ENCODE assay signal across 26 cellular contexts in the genomic region with DNA sequence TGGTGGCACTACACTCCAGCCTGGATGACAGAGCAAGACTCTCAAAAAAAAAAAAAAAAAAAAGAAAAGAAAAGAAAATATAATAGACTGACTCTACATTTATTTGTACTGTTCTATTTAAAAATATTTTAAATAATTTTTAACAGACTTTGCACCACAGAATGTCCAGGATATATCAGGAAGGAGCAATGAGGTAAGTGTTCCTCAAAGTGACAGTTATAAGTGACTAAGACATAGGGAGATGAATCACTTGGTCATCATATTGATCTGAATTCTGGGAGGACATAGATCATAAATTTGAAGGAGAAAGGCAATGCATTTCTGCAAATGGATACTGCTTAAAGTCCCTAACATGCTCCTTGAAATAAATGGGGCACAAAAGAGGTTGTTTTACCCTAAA.
DNase-seq lines count a peak whose midpoint lies in the region; ATAC-seq, FAIRE-seq and TF ChIP-seq lines count a peak whose summit lies in the region.
"Had no signal": no experiment of that assay in that cellular context is flagged by ENCODE, and none has a peak within 500 bp of the region (broad histone marks: within the 10 kb centered on the region; RNA-seq: fewer than 3 reads in every experiment).

No MANE protein-coding gene starts in this region.

- no peaks in the 10 kb centered on the region for H3K9me3 Mint-ChIP-seq in GM23338
- H3K9me3 Mint-ChIP-seq: CD8-positive, alpha-beta T cell had no signal

- no peak overlapping the region for H3K4me2 ChIP-seq in GM23338
- H3K4me2 ChIP-seq: A549; BLaER1 treated with 17β-estradiol and CSF1 and Interleukin-3, amounts not matched to agents 10 nM and 100 nM had no signal

- H3K79me2 ChIP-seq in GM23338 (replicated peaks; ENCODE audit: insufficient read depth), result no peaks in the 10 kb centered on the region

- ATAC-seq in foreskin keratinocyte, result no peak
- no peak for ATAC-seq in HG03442 (IDR thresholded peaks at IDR 0.05; ENCODE audit: unreplicated experiment)
- no peak for ATAC-seq in GM23338
- ATAC-seq: A549; CD8-positive, alpha-beta T cell had no signal

- no peak overlapping the region for H3K27ac Mint-ChIP-seq in GM23338
- H3K27ac Mint-ChIP-seq: B cell; CD4-positive, alpha-beta T cell; CD8-positive, alpha-beta T cell had no signal

- H3K4me1 ChIP-seq in foreskin keratinocyte (no peaks in the 10 kb centered on the region), GM23338 (ENCODE audit: insufficient read depth) (no peaks in the 10 kb centered on the region)
- H3K4me1 ChIP-seq: A549; BLaER1 treated with 17β-estradiol and CSF1 and Interleukin-3, amounts not matched to agents 10 nM and 100 nM; Caco-2 had no signal

- H3K27ac ChIP-seq in foreskin keratinocyte, result no peak overlapping the region
- no peak overlapping the region for H3K27ac ChIP-seq in GM23338 (ENCODE audit: low read depth)
- H3K27ac ChIP-seq: 22Rv1; A549; BLaER1 treated with 17β-estradiol and CSF1 and Interleukin-3, amounts not matched to agents 10 nM and 100 nM; C4-2B had no signal

- H3K4me3 Mint-ChIP-seq in GM23338, result no peak overlapping the region
- H3K4me3 Mint-ChIP-seq: B cell; CD4-positive, alpha-beta T cell; CD8-positive, alpha-beta T cell had no signal

- H3K27me3 ChIP-seq in foreskin keratinocyte (peaks cover 2% of the 10 kb centered on the region), GM23338 (ENCODE audit: insufficient read depth) (no peaks in the 10 kb centered on the region)
- H3K27me3 ChIP-seq: BLaER1 treated with 17β-estradiol and CSF1 and Interleukin-3, amounts not matched to agents 10 nM and 100 nM had no signal

- no peaks in the 10 kb centered on the region for H3K36me3 Mint-ChIP-seq in GM23338 (ENCODE audit: low read depth)
- H3K36me3 Mint-ChIP-seq: CD8-positive, alpha-beta T cell had no signal

- no peak overlapping the region for H3K4me3 ChIP-seq in GM23338
- H3K4me3 ChIP-seq: A549; BLaER1 treated with 17β-estradiol and CSF1 and Interleukin-3, amounts not matched to agents 10 nM and 100 nM had no signal

- H3K9me2 ChIP-seq in GM23338 (ENCODE audit: insufficient read depth), result no peaks in the 10 kb centered on the region

- no peaks in the 10 kb centered on the region for H3F3A ChIP-seq in GM23338 (replicated peaks; ENCODE audit: low read depth)

- FAIRE-seq in RCC 7860 (lab: Jason Lieb, UNC), result peak; percentile 78
- FAIRE-seq: A549, G401.6, GM12891, GM19239 had no signal

- no peak overlapping the region for H2AFZ ChIP-seq in GM23338

- TF ChIP-seq CTCF in foreskin keratinocyte (conservative IDR thresholded peaks at IDR 0.05) (no peak), GM23338 (conservative IDR thresholded peaks at IDR 0.05; ENCODE audit: low read depth in 2 of 2) (no peak)

- H3K36me3 ChIP-seq in GM23338 (ENCODE audit: insufficient read depth), result no peaks in the 10 kb centered on the region
- H3K36me3 ChIP-seq: BLaER1 treated with 17β-estradiol and CSF1 and Interleukin-3, amounts not matched to agents 10 nM and 100 nM had no signal

- DNase-seq in DMS53 (lab: John Stamatoyannopoulos, UW), result peak; percentile 13
- DNase-seq in DMS53 treated with DMSO at 0.1 percent for 48 hours (lab: John Stamatoyannopoulos, UW; ENCODE audit: unreplicated experiment), result no peak
- peak; percentile 10 for DNase-seq in Caki2 (ENCODE audit: low read depth)
- DNase-seq in RCC 7860 (ENCODE audit: low spot score), result peak; percentile 63
- DNase-seq in kidney tubule cell (ENCODE audit: low spot score), result peak; percentile 53
- no peak for DNase-seq in foreskin keratinocyte
- DNase-seq in GM23338 (ENCODE audit: low spot score), result no peak
- DNase-seq: AML-193; Caco-2; CD4-positive, alpha-beta T cell; CD8-positive, alpha-beta T cell; DMS 273 treated with DMSO at 0.1 percent for 48 hours; DMS153; DMS79; DND-41; EL; GF-D8 had no signal

- in situ Hi-C loops in Caki2 (cut with HindIII; ENCODE audit: low pct_unique_long_range_greater_than_20kb, low sequenced_read_pairs), result no loop called here

- no peaks in the 10 kb centered on the region for H3K4me1 Mint-ChIP-seq in GM23338
- H3K4me1 Mint-ChIP-seq: B cell had no signal

- H4K20me1 ChIP-seq in GM23338 (replicated peaks; ENCODE audit: insufficient read depth), result no peaks in the 10 kb centered on the region
- H4K20me1 ChIP-seq: BLaER1 treated with 17β-estradiol and CSF1 and Interleukin-3, amounts not matched to agents 10 nM and 100 nM had no signal

- no peaks in the 10 kb centered on the region for H3K27me3 Mint-ChIP-seq in GM23338 (ENCODE audit: insufficient read depth, low read depth, poor library complexity)
- H3K27me3 Mint-ChIP-seq: B cell; CD4-positive, alpha-beta T cell had no signal

TF ChIP-seq in GM23338, 12 proteins besides CTCF, POLR2A, EP300 and RAD21 (continues in another document):
- TF ChIP-seq POLR2AphosphoS5 (IDR thresholded peaks at IDR 0.05; ENCODE audit: low read depth), result no peak
- no peak for TF ChIP-seq STAT1 (IDR thresholded peaks at IDR 0.05; ENCODE audit: unreplicated experiment)
- TF ChIP-seq, protein P1, sequence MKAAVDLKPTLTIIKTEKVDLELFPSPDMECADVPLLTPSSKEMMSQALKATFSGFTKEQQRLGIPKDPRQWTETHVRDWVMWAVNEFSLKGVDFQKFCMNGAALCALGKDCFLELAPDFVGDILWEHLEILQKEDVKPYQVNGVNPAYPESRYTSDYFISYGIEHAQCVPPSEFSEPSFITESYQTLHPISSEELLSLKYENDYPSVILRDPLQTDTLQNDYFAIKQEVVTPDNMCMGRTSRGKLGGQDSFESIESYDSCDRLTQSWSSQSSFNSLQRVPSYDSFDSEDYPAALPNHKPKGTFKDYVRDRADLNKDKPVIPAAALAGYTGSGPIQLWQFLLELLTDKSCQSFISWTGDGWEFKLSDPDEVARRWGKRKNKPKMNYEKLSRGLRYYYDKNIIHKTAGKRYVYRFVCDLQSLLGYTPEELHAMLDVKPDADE (IDR thresholded peaks at IDR 0.05), result no peak
- TF ChIP-seq JUNB (IDR thresholded peaks at IDR 0.05; ENCODE audit: unreplicated experiment), result no peak
- no peak for TF ChIP-seq EZH2phosphoT487 (IDR thresholded peaks at IDR 0.05; ENCODE audit: unreplicated experiment)
- TF ChIP-seq CREB1 (CRISPR knock-in tag; IDR thresholded peaks at IDR 0.05; ENCODE audit: low read depth), result no peak
- TF ChIP-seq, protein P2, sequence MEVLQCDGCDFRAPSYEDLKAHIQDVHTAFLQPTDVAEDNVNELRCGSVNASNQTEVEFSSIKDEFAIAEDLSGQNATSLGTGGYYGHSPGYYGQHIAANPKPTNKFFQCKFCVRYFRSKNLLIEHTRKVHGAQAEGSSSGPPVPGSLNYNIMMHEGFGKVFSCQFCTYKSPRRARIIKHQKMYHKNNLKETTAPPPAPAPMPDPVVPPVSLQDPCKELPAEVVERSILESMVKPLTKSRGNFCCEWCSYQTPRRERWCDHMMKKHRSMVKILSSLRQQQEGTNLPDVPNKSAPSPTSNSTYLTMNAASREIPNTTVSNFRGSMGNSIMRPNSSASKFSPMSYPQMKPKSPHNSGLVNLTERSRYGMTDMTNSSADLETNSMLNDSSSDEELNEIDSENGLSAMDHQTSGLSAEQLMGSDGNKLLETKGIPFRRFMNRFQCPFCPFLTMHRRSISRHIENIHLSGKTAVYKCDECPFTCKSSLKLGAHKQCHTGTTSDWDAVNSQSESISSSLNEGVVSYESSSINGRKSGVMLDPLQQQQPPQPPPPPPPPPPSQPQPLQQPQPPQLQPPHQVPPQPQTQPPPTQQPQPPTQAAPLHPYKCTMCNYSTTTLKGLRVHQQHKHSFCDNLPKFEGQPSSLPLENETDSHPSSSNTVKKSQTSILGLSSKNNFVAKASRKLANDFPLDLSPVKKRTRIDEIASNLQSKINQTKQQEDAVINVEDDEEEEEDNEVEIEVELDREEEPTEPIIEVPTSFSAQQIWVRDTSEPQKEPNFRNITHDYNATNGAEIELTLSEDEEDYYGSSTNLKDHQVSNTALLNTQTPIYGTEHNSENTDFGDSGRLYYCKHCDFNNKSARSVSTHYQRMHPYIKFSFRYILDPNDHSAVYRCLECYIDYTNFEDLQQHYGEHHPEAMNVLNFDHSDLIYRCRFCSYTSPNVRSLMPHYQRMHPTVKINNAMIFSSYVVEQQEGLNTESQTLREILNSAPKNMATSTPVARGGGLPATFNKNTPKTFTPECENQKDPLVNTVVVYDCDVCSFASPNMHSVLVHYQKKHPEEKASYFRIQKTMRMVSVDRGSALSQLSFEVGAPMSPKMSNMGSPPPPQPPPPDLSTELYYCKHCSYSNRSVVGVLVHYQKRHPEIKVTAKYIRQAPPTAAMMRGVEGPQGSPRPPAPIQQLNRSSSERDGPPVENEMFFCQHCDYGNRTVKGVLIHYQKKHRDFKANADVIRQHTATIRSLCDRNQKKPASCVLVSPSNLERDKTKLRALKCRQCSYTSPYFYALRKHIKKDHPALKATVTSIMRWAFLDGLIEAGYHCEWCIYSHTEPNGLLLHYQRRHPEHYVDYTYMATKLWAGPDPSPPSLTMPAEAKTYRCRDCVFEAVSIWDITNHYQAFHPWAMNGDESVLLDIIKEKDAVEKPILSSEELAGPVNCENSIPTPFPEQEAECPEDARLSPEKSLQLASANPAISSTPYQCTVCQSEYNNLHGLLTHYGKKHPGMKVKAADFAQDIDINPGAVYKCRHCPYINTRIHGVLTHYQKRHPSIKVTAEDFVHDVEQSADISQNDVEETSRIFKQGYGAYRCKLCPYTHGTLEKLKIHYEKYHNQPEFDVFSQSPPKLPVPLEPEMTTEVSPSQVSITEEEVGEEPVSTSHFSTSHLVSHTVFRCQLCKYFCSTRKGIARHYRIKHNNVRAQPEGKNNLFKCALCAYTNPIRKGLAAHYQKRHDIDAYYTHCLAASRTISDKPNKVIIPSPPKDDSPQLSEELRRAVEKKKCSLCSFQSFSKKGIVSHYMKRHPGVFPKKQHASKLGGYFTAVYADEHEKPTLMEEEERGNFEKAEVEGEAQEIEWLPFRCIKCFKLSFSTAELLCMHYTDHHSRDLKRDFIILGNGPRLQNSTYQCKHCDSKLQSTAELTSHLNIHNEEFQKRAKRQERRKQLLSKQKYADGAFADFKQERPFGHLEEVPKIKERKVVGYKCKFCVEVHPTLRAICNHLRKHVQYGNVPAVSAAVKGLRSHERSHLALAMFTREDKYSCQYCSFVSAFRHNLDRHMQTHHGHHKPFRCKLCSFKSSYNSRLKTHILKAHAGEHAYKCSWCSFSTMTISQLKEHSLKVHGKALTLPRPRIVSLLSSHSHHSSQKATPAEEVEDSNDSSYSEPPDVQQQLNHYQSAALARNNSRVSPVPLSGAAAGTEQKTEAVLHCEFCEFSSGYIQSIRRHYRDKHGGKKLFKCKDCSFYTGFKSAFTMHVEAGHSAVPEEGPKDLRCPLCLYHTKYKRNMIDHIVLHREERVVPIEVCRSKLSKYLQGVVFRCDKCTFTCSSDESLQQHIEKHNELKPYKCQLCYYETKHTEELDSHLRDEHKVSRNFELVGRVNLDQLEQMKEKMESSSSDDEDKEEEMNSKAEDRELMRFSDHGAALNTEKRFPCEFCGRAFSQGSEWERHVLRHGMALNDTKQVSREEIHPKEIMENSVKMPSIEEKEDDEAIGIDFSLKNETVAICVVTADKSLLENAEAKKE (CRISPR knock-in tag; IDR thresholded peaks at IDR 0.05), result no peak
- no peak for TF ChIP-seq ZNF114 (CRISPR knock-in tag; IDR thresholded peaks at IDR 0.05)
- no peak for TF ChIP-seq EZH2 (IDR thresholded peaks at IDR 0.05; ENCODE audit: low read depth, unreplicated experiment)
- no peak for TF ChIP-seq NANOG (IDR thresholded peaks at IDR 0.05; ENCODE audit: borderline replicate concordance)
- TF ChIP-seq ZNF331 (CRISPR knock-in tag; IDR thresholded peaks at IDR 0.05; ENCODE audit: low read depth), result no peak

Comparison
In these comparisons a context has a peak if more than half of its experiments do, and no peak if none do; other contexts are left out.
1. DNase-seq: peak in DMS53 (single experiment), Caki2 (single experiment), RCC 7860 (single experiment) and kidney tubule cell (single experiment); none in DMS53 treated with DMSO at 0.1 percent for 48 hours (single experiment), foreskin keratinocyte (0 of 2) and GM23338 (single experiment).